Comparison of ENCODE assay signal across 15 cellular contexts in the genomic region with DNA sequence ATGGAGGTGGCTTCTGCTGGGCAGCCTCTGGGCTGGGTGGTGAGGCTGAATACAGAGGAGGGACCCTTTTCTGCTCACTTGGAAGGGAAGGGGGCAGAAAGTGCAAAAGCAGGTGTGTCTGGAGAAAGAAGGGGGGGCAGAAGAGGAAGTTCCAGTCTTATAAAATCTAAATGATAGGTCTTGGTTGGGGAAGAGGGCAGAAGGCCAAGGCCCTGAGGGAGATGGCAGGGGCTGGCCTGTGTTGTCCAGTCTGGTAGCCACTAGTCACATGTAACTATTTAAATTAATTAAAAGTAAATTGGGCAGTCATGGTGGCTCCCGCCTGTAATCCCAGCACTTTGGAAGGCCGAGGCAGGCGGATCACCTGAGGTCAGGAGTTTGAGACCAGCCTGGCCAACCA. TPM values are rescaled to one million over a fixed set of nuclear protein-coding genes. Genes with fewer than 3 reads are reported as not detected.
DNase-seq lines count a peak whose midpoint lies in the region; ATAC-seq and TF ChIP-seq lines count a peak whose summit lies in the region.
"Had no signal": no experiment of that assay in that cellular context is flagged by ENCODE, and none has a peak within 500 bp of the region (broad histone marks: within the 10 kb centered on the region; RNA-seq: fewer than 3 reads in every experiment).

No MANE protein-coding gene starts in this region.

- H3K27me3 ChIP-seq in PC-9 (ENCODE audit: insufficient read depth, low read depth): no peaks in the 10 kb centered on the region
- H3K27me3 ChIP-seq in body of pancreas: no peaks in the 10 kb centered on the region
- H3K27me3 ChIP-seq in muscle layer of duodenum (ENCODE audit: low read depth, low read length): no peaks in the 10 kb centered on the region
- no peaks in the 10 kb centered on the region for H3K27me3 ChIP-seq in testis

- H4K20me1 ChIP-seq in PC-9 (ENCODE audit: insufficient read depth): no peaks in the 10 kb centered on the region

- CTCF ChIA-PET in PC-9 (lab: Charles Lee): interaction anchor here (0.9 to 1.0 kb wide), 2 partner anchors 19 to 49 kb away, joined by 3 read pairs; no protein-coding TSS in a partner anchor
- CTCF ChIA-PET in Calu3 (lab: Charles Lee): no interaction called here

- H3K36me3 Mint-ChIP-seq in Calu3 (ENCODE audit: insufficient read depth, unreplicated experiment): peaks cover 22% of the 10 kb centered on the region

- H3K27ac Mint-ChIP-seq in Calu3 (ENCODE audit: unreplicated experiment): no peak overlapping the region

- H3K4me2 ChIP-seq in PC-9: peak overlapping the region; percentile 41

- no peak overlapping the region for H3K4me3 Mint-ChIP-seq in Calu3 (ENCODE audit: low read depth, unreplicated experiment)

- no peak overlapping the region for H2AFZ ChIP-seq in PC-9

- TF ChIP-seq POLR2A in body of pancreas (IDR thresholded peaks at IDR 0.05): no peak
- no peak for TF ChIP-seq POLR2A in testis (IDR thresholded peaks at IDR 0.05)

- peaks cover 44% of the 10 kb centered on the region for H3K4me1 ChIP-seq in PC-9 (replicated peaks; ENCODE audit: insufficient read depth)
- H3K4me1 ChIP-seq in body of pancreas: peaks cover 64% of the 10 kb centered on the region
- H3K4me1 ChIP-seq in muscle layer of duodenum (ENCODE audit: control insufficient read depth in 1 of 2, insufficient read depth in 2 of 2, low read length in 2 of 2): peaks cover 25 to 35% of the 10 kb centered on the region in 2 donors
- H3K4me1 ChIP-seq in testis: peaks cover 45% of the 10 kb centered on the region

- intact Hi-C loops in PC-9 (cut with micrococcal nuclease; ENCODE audit: unreplicated experiment): loop anchor here (10.0 kb wide), 2 partner anchors 269 to 851 kb away; no protein-coding TSS in a partner anchor
- intact Hi-C loops in body of pancreas (cut with DNase I): no loop called here
- intact Hi-C loops in testis (cut with DNase I; ENCODE audit: low total_unique reads): no loop called here
- intact Hi-C loops in Calu3 (cut with micrococcal nuclease; ENCODE audit: unreplicated experiment): no loop called here

- H3F3A ChIP-seq in PC-9 (ENCODE audit: insufficient read depth, low read depth): peaks cover 31% of the 10 kb centered on the region

- H3K4me3 ChIP-seq in PC-9 (no peak overlapping the region), body of pancreas (no peak overlapping the region), muscle layer of duodenum (ENCODE audit: low read depth in 1 of 2, low read length in 2 of 2) (no peak overlapping the region), testis (no peak overlapping the region)

- BruUV-seq in PC-9 (replicated peaks; lab: Mats Ljungman, UMichigan) (no TSS peak), Calu3 (replicated peaks; lab: Mats Ljungman, UMichigan) (no TSS peak)

- TF ChIP-seq CTCF in PC-9 (conservative IDR thresholded peaks at IDR 0.05) (no peak), body of pancreas (IDR thresholded peaks at IDR 0.05) (no peak), testis (IDR thresholded peaks at IDR 0.05) (no peak), Calu3 (IDR thresholded peaks at IDR 0.05; ENCODE audit: unreplicated experiment) (no peak)

- POLR2A ChIA-PET in PC-9 (lab: Charles Lee; ENCODE audit: unreplicated experiment): interaction anchor here (0.7 kb wide), 1 partner anchor 193 kb away, joined by 21 read pairs; no protein-coding TSS in a partner anchor

- ATAC-seq in body of pancreas (no peak), GM21528 (IDR thresholded peaks at IDR 0.05; ENCODE audit: low FRiP score, unreplicated experiment) (no peak)

- H3K27me3 Mint-ChIP-seq in Calu3 (ENCODE audit: unreplicated experiment): peaks cover 24% of the 10 kb centered on the region
- H3K27me3 Mint-ChIP-seq: CD8-positive, alpha-beta memory T cell had no signal

- no peaks in the 10 kb centered on the region for H3K9me2 ChIP-seq in PC-9 (ENCODE audit: insufficient read depth)

- WGBS in body of pancreas, 2 donors: 72 to 73% methylated on average over 3 of the region's 3 CpGs
- WGBS in testis, 2 donors: 84 to 95% methylated on average over 3 of the region's 3 CpGs

- DNase-seq in PC-9: no peak
- DNase-seq in body of pancreas: peak in 1 of 4 donors; percentile 41
- no peak for DNase-seq in testis
- no peak for DNase-seq in Calu3
- DNase-seq in activated CD8-positive, alpha-beta memory T cell treated with anti-CD3 and anti-CD28 coated beads, Interleukin-2, amount 50 U/mL, for 48 hours: no peak
- DNase-seq: activated T-cell treated with anti-CD3 and anti-CD28 coated beads, Interleukin-2, amount 50 U/mL, for 1 hour; CD8-positive, alpha-beta memory T cell; NCI-H146; stimulated activated CD4-positive, alpha-beta T cell treated with anti-CD3 and anti-CD28 coated beads, Interleukin-2, amount 100 ng/mL, for 24 hours; SW 1271 had no signal

- no peaks in the 10 kb centered on the region for H3K9me3 Mint-ChIP-seq in Calu3 (ENCODE audit: low read depth, unreplicated experiment)
- H3K9me3 Mint-ChIP-seq: CD8-positive, alpha-beta memory T cell had no signal

- 0 out of 2 replicates have a peak, but pooled peaks cover 3% of the 10 kb centered on the region for H3K79me2 ChIP-seq in PC-9 (ENCODE audit: low read depth)

- H3K27ac ChIP-seq in PC-9: no peak overlapping the region
- peak overlapping the region; percentile 74 to 80 (median 77) for H3K27ac ChIP-seq in body of pancreas
- peak overlapping the region; percentile 50 for H3K27ac ChIP-seq in muscle layer of duodenum (ENCODE audit: low read length)
- peak overlapping the region; percentile 62 to 74 for H3K27ac ChIP-seq in testis

- H3K9me3 ChIP-seq in PC-9 (ENCODE audit: insufficient read depth, low read depth) (no peaks in the 10 kb centered on the region), body of pancreas (no peaks in the 10 kb centered on the region), muscle layer of duodenum (ENCODE audit: control insufficient read depth in 1 of 2, low read length in 2 of 2) (no peaks in the 10 kb centered on the region), testis (no peaks in the 10 kb centered on the region)

- H3K4me1 Mint-ChIP-seq in Calu3 (ENCODE audit: low read depth, unreplicated experiment): peaks cover 16% of the 10 kb centered on the region

- H3K36me3 ChIP-seq in PC-9 (ENCODE audit: low read depth) (no peaks in the 10 kb centered on the region), body of pancreas (replicated peaks in 1 of 2; ENCODE audit: insufficient read depth in 1 of 2, low read depth in 2 of 2) (no peaks in the 10 kb centered on the region), muscle layer of duodenum (ENCODE audit: control insufficient read depth in 1 of 2, insufficient read depth in 2 of 2, low read length in 2 of 2) (no peaks in the 10 kb centered on the region), testis (ENCODE audit: low read depth, missing control alignments) (no peaks in the 10 kb centered on the region)

RNA-seq across cellular contexts. Expression of a gene that starts 2.5 kb away (rescaled TPM):
- total RNA-seq in PC-9 (2021) (16.3 and 19.5 TPM in 2 replicates), body of pancreas (1 to 10 TPM; 9.2 to 9.3 TPM), testis (10 to 100 TPM; 19.7 to 21.6 TPM), Calu3 (2022) (1.4 and 1.7 TPM in 2 replicates)
- 18.5 TPM for polyA plus RNA-seq in testis (ENCODE audit: insufficient read depth, low read depth, low replicate concordance)

RNA-seq across cellular contexts. Expression of a gene that starts 20.9 kb away (rescaled TPM):
- not detected in 2 replicates for total RNA-seq in PC-9 (2021)
- 10 to 100 TPM; 39.2 to 45.4 TPM for total RNA-seq in body of pancreas
- total RNA-seq in testis: 10 to 100 TPM in 1 of 2 donors, 1 to 10 TPM in 1; 5.0 to 15.2 TPM
- 2.5 TPM for polyA plus RNA-seq in testis (ENCODE audit: insufficient read depth, low read depth, low replicate concordance)
- not detected in 2 replicates for total RNA-seq in Calu3 (2022)
- total RNA-seq: dermis blood vessel endothelial cell, NCI-H460, pulmonary artery endothelial cell had no signal
- polyA plus RNA-seq: CD8-positive, alpha-beta memory T cell had no signal

RNA-seq across cellular contexts. Expression of a gene that starts 49.3 kb away (rescaled TPM):
- 48.2 and 58.5 TPM in 2 replicates for total RNA-seq in PC-9 (2021)
- total RNA-seq in body of pancreas: 10 to 100 TPM; 23.4 to 34.2 TPM
- 10 to 100 TPM; 37.2 to 37.7 TPM for total RNA-seq in testis
- 61.6 TPM for polyA plus RNA-seq in testis (ENCODE audit: insufficient read depth, low read depth, low replicate concordance)
- 25.4 and 26.9 TPM in 2 replicates for total RNA-seq in Calu3 (2022)
